Comparison of ENCODE assay signal across 1 cellular context in the genomic region with DNA sequence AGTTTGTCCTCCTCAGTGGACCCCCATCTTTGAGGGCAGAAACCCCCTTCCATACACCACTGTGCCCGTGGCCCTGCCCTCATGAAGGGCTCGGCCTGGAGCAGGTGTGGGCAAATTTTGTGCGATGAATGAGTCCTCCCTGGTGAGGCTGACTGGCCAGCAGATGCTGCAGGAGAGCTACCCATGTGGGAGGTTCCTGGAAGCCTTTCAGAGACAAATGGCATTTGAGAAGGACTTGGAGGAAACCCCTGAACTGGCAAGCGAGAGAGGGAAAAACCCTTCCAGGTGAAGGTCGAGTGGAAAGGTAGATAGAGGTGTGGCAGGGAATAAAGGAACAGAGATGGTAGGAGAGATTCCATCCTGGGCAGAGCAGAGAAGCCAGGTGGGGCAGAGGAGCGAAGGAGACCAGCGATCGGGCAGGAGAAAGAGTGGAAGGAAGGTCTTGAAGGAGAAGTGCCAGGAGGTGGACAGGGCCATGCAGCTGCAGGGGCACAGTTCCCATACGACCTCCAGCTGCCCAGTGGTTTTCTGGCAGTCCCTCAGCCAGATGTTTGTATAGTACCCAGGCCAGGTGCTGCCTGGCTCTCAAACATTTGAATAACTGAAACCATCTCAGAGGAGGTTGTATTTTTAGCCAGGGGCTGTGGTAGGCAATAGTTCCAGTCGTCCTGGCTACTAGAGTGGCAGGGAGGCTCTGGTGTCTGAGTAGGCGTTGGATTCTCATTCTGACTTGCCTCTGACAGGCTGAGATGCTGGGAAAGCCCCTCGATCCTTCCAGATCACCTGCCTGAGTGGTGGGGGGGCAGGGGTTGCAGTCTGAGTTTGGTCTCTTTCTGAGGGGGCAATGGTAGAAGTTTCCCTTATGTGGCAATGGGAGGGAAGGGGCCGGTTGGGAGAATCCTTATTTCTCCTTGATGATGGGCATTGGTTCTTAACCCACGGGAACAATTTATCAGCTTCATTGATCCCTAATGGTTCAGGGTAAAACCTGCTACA.
TF ChIP-seq lines count a peak whose summit lies in the region.

No MANE protein-coding gene starts in this region.

TF ChIP-seq in GM12878, 131 proteins besides CTCF, POLR2A, EP300 and RAD21 (continued from another document and continues in another):
- TF ChIP-seq, protein P1, sequence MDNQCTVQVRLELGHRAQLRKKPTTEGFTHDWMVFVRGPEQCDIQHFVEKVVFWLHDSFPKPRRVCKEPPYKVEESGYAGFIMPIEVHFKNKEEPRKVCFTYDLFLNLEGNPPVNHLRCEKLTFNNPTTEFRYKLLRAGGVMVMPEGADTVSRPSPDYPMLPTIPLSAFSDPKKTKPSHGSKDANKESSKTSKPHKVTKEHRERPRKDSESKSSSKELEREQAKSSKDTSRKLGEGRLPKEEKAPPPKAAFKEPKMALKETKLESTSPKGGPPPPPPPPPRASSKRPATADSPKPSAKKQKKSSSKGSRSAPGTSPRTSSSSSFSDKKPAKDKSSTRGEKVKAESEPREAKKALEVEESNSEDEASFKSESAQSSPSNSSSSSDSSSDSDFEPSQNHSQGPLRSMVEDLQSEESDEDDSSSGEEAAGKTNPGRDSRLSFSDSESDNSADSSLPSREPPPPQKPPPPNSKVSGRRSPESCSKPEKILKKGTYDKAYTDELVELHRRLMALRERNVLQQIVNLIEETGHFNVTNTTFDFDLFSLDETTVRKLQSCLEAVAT (IDR thresholded peaks at IDR 0.05), result peak; percentile 49; the same call in 1 of the 2 replicates
- TF ChIP-seq NFIC (IDR thresholded peaks at IDR 0.05; ENCODE audit: low read depth, low read length) (peak; percentile 96), KAT2A (conservative IDR thresholded peaks at IDR 0.05; ENCODE audit: control insufficient read depth, low read depth, low read length) (no peak), YY1 (IDR thresholded peaks at IDR 0.05; ENCODE audit: low read depth, low read length) (no peak), ZNF384 (IDR thresholded peaks at IDR 0.05; ENCODE audit: borderline replicate concordance, low read depth, low read length) (no peak), GATAD2B (conservative IDR thresholded peaks at IDR 0.05; ENCODE audit: low read depth) (peak; percentile 95), GABPA (IDR thresholded peaks at IDR 0.05; ENCODE audit: low read depth) (no peak; the same call in 1 of the 2 replicates), POLR2AphosphoS5 (IDR thresholded peaks at IDR 0.05; ENCODE audit: low read length) (peak; percentile 76), ASH2L (IDR thresholded peaks at IDR 0.05; ENCODE audit: borderline replicate concordance, low read depth) (no peak), JUNB (IDR thresholded peaks at IDR 0.05) (peak; percentile 96), PML (IDR thresholded peaks at IDR 0.05; ENCODE audit: low read length) (peak; percentile 66; the same call in 1 of the 2 replicates), ZBED1 (IDR thresholded peaks at IDR 0.05; ENCODE audit: borderline replicate concordance) (peak; percentile 96), FOS (IDR thresholded peaks at IDR 0.05; ENCODE audit: borderline replicate concordance, extremely low read depth, insufficient read length) (no peak), MXI1 (IDR thresholded peaks at IDR 0.05; ENCODE audit: low read depth, low read length) (peak; percentile 57; the same call in 1 of the 2 replicates), CBX5 (IDR thresholded peaks at IDR 0.05; ENCODE audit: low read depth) (peak; percentile 72; the same call in 1 of the 2 replicates), RCOR1 (conservative IDR thresholded peaks at IDR 0.05; ENCODE audit: low read depth, low read length) (no peak), ZSCAN29 (IDR thresholded peaks at IDR 0.05) (no peak), ESRRA (IDR thresholded peaks at IDR 0.05; ENCODE audit: low read length) (no peak), EGR1 (IDR thresholded peaks at IDR 0.05; ENCODE audit: borderline replicate concordance in 1 of 2, low read depth in 2 of 2, low read length in 2 of 2) (peak in 1 of 2 experiments; percentile 89; a peak in 2 of 3 replicates), NFXL1 (IDR thresholded peaks at IDR 0.05; ENCODE audit: borderline replicate concordance) (no peak), STAT3 (IDR thresholded peaks at IDR 0.05; ENCODE audit: low read depth, low read length) (no peak), RELA (IDR thresholded peaks at IDR 0.05; ENCODE audit: borderline replicate concordance, partially characterized antibody) (peak; percentile 99)
- TF ChIP-seq, protein P2, sequence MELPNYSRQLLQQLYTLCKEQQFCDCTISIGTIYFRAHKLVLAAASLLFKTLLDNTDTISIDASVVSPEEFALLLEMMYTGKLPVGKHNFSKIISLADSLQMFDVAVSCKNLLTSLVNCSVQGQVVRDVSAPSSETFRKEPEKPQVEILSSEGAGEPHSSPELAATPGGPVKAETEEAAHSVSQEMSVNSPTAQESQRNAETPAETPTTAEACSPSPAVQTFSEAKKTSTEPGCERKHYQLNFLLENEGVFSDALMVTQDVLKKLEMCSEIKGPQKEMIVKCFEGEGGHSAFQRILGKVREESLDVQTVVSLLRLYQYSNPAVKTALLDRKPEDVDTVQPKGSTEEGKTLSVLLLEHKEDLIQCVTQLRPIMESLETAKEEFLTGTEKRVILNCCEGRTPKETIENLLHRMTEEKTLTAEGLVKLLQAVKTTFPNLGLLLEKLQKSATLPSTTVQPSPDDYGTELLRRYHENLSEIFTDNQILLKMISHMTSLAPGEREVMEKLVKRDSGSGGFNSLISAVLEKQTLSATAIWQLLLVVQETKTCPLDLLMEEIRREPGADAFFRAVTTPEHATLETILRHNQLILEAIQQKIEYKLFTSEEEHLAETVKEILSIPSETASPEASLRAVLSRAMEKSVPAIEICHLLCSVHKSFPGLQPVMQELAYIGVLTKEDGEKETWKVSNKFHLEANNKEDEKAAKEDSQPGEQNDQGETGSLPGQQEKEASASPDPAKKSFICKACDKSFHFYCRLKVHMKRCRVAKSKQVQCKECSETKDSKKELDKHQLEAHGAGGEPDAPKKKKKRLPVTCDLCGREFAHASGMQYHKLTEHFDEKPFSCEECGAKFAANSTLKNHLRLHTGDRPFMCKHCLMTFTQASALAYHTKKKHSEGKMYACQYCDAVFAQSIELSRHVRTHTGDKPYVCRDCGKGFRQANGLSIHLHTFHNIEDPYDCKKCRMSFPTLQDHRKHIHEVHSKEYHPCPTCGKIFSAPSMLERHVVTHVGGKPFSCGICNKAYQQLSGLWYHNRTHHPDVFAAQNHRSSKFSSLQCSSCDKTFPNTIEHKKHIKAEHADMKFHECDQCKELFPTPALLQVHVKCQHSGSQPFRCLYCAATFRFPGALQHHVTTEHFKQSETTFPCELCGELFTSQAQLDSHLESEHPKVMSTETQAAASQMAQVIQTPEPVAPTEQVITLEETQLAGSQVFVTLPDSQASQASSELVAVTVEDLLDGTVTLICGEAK (IDR thresholded peaks at IDR 0.05; ENCODE audit: borderline replicate concordance), result no peak
- TF ChIP-seq, protein P3, sequence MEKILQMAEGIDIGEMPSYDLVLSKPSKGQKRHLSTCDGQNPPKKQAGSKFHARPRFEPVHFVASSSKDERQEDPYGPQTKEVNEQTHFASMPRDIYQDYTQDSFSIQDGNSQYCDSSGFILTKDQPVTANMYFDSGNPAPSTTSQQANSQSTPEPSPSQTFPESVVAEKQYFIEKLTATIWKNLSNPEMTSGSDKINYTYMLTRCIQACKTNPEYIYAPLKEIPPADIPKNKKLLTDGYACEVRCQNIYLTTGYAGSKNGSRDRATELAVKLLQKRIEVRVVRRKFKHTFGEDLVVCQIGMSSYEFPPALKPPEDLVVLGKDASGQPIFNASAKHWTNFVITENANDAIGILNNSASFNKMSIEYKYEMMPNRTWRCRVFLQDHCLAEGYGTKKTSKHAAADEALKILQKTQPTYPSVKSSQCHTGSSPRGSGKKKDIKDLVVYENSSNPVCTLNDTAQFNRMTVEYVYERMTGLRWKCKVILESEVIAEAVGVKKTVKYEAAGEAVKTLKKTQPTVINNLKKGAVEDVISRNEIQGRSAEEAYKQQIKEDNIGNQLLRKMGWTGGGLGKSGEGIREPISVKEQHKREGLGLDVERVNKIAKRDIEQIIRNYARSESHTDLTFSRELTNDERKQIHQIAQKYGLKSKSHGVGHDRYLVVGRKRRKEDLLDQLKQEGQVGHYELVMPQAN (conservative IDR thresholded peaks at IDR 0.05), result peak; percentile 53; the same call in 1 of the 2 replicates
- TF ChIP-seq, protein P4, sequence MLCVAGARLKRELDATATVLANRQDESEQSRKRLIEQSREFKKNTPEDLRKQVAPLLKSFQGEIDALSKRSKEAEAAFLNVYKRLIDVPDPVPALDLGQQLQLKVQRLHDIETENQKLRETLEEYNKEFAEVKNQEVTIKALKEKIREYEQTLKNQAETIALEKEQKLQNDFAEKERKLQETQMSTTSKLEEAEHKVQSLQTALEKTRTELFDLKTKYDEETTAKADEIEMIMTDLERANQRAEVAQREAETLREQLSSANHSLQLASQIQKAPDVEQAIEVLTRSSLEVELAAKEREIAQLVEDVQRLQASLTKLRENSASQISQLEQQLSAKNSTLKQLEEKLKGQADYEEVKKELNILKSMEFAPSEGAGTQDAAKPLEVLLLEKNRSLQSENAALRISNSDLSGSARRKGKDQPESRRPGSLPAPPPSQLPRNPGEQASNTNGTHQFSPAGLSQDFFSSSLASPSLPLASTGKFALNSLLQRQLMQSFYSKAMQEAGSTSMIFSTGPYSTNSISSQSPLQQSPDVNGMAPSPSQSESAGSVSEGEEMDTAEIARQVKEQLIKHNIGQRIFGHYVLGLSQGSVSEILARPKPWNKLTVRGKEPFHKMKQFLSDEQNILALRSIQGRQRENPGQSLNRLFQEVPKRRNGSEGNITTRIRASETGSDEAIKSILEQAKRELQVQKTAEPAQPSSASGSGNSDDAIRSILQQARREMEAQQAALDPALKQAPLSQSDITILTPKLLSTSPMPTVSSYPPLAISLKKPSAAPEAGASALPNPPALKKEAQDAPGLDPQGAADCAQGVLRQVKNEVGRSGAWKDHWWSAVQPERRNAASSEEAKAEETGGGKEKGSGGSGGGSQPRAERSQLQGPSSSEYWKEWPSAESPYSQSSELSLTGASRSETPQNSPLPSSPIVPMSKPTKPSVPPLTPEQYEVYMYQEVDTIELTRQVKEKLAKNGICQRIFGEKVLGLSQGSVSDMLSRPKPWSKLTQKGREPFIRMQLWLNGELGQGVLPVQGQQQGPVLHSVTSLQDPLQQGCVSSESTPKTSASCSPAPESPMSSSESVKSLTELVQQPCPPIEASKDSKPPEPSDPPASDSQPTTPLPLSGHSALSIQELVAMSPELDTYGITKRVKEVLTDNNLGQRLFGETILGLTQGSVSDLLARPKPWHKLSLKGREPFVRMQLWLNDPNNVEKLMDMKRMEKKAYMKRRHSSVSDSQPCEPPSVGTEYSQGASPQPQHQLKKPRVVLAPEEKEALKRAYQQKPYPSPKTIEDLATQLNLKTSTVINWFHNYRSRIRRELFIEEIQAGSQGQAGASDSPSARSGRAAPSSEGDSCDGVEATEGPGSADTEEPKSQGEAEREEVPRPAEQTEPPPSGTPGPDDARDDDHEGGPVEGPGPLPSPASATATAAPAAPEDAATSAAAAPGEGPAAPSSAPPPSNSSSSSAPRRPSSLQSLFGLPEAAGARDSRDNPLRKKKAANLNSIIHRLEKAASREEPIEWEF (IDR thresholded peaks at IDR 0.05; ENCODE audit: insufficient replicate concordance, low read depth, low read length), result peak; percentile 78
- TF ChIP-seq, protein P5, sequence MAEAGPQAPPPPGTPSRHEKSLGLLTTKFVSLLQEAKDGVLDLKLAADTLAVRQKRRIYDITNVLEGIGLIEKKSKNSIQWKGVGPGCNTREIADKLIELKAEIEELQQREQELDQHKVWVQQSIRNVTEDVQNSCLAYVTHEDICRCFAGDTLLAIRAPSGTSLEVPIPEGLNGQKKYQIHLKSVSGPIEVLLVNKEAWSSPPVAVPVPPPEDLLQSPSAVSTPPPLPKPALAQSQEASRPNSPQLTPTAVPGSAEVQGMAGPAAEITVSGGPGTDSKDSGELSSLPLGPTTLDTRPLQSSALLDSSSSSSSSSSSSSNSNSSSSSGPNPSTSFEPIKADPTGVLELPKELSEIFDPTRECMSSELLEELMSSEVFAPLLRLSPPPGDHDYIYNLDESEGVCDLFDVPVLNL (IDR thresholded peaks at IDR 0.05; ENCODE audit: low read depth, low read length), result no peak
- TF ChIP-seq, protein P6, sequence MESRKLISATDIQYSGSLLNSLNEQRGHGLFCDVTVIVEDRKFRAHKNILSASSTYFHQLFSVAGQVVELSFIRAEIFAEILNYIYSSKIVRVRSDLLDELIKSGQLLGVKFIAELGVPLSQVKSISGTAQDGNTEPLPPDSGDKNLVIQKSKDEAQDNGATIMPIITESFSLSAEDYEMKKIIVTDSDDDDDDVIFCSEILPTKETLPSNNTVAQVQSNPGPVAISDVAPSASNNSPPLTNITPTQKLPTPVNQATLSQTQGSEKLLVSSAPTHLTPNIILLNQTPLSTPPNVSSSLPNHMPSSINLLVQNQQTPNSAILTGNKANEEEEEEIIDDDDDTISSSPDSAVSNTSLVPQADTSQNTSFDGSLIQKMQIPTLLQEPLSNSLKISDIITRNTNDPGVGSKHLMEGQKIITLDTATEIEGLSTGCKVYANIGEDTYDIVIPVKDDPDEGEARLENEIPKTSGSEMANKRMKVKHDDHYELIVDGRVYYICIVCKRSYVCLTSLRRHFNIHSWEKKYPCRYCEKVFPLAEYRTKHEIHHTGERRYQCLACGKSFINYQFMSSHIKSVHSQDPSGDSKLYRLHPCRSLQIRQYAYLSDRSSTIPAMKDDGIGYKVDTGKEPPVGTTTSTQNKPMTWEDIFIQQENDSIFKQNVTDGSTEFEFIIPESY (IDR thresholded peaks at IDR 0.05), result no peak
- TF ChIP-seq, protein P7, sequence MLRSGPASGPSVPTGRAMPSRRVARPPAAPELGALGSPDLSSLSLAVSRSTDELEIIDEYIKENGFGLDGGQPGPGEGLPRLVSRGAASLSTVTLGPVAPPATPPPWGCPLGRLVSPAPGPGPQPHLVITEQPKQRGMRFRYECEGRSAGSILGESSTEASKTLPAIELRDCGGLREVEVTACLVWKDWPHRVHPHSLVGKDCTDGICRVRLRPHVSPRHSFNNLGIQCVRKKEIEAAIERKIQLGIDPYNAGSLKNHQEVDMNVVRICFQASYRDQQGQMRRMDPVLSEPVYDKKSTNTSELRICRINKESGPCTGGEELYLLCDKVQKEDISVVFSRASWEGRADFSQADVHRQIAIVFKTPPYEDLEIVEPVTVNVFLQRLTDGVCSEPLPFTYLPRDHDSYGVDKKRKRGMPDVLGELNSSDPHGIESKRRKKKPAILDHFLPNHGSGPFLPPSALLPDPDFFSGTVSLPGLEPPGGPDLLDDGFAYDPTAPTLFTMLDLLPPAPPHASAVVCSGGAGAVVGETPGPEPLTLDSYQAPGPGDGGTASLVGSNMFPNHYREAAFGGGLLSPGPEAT (IDR thresholded peaks at IDR 0.05; ENCODE audit: low read depth), result peak; percentile 96
- TF ChIP-seq, protein P8, sequence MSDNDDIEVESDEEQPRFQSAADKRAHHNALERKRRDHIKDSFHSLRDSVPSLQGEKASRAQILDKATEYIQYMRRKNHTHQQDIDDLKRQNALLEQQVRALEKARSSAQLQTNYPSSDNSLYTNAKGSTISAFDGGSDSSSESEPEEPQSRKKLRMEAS (IDR thresholded peaks at IDR 0.05; ENCODE audit: low read depth, low read length), result no peak
- TF ChIP-seq, protein P9, sequence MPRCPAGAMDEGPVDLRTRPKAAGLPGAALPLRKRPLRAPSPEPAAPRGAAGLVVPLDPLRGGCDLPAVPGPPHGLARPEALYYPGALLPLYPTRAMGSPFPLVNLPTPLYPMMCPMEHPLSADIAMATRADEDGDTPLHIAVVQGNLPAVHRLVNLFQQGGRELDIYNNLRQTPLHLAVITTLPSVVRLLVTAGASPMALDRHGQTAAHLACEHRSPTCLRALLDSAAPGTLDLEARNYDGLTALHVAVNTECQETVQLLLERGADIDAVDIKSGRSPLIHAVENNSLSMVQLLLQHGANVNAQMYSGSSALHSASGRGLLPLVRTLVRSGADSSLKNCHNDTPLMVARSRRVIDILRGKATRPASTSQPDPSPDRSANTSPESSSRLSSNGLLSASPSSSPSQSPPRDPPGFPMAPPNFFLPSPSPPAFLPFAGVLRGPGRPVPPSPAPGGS (IDR thresholded peaks at IDR 0.05; ENCODE audit: borderline replicate concordance, insufficient read depth, low read depth, low read length, poor library complexity, severe bottlenecking), result peak; percentile 83
